Comparison of ENCODE assay signal across 13 cellular contexts in the genomic region with DNA sequence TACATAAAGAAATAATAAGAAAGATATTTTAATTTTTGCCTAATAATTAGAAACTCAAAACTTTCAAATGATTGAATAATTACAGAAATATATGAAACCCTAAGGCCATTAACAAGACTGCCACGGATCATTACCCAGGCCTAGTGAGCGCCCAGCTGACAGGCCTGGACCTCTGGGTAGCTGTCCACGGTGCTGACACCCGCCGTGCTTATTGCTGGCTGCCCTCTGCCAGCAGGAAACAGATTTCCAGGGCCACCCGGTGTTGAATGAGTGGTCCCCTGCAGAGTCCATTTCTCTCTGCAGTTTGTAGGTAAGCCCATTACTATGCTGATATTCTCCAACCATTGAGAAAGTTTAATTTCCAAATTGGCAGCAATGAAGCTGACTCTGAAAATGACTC.
A peak's percentile ranks its signal among the peaks of the same experiment; 100 is the strongest.
DNase-seq lines count a peak whose midpoint lies in the region; TF ChIP-seq lines count a peak whose summit lies in the region.
"Had no signal": no experiment of that assay in that cellular context is flagged by ENCODE, and none has a peak within 500 bp of the region (broad histone marks: within the 10 kb centered on the region; RNA-seq: fewer than 3 reads in every experiment).

No MANE protein-coding gene starts in this region.

- no peaks in the 10 kb centered on the region for H3K36me3 Mint-ChIP-seq in endodermal cell (ENCODE audit: low read depth)

- H2BK5ac ChIP-seq in neuronal stem cell (ENCODE audit: low read length), result no peak overlapping the region

- H3K18ac ChIP-seq in neuronal stem cell (ENCODE audit: low read length), result no peak overlapping the region

- no peak overlapping the region for H3K4me3 ChIP-seq in NB4 (ENCODE audit: low read depth, low read length)
- no peak overlapping the region for H3K4me3 ChIP-seq in endodermal cell (ENCODE audit: low read length)
- H3K4me3 ChIP-seq in neuronal stem cell (ENCODE audit: low read length in 2 of 2), result no peak overlapping the region
- H3K4me3 ChIP-seq: lung, Peyer's patch had no signal

- peaks cover 91% of the 10 kb centered on the region for H3K27me3 ChIP-seq in endodermal cell (ENCODE audit: control insufficient read depth, insufficient read depth, low read length, poor library complexity, severe bottlenecking)
- H3K27me3 ChIP-seq in neuronal stem cell (ENCODE audit: control insufficient read depth in 3 of 3, insufficient read depth in 3 of 3, low read depth in 1 of 3, low read length in 3 of 3), result no peaks in the 10 kb centered on the region
- H3K27me3 ChIP-seq: Peyer's patch had no signal

- 6 to 12% methylated on average over 6 of the region's 6 CpGs for WGBS in endodermal cell (ENCODE audit: insufficient coverage in 1 of 2, insufficient read length in 1 of 2), 2 experiments
- WGBS in neuronal stem cell (ENCODE audit: extremely low coverage in 2 of 2, insufficient read length in 2 of 2, insufficient replicate concordance in 1 of 2), 2 donors, result no CpG with 5 or more reads among the region's 6 CpGs

- H4K8ac ChIP-seq in neuronal stem cell (ENCODE audit: low read depth, low read length), result no peak overlapping the region

- no peak for TF ChIP-seq POLR2A in NB4 (IDR thresholded peaks at IDR 0.05; ENCODE audit: extremely low read depth, insufficient read length)

- no peak overlapping the region for H3K4me3 Mint-ChIP-seq in endodermal cell
- H3K4me3 Mint-ChIP-seq: activated T-cell treated with anti-CD3 and anti-CD28 coated beads, Interleukin-2, amount 50 U/mL, for 72 hours; effector memory CD8-positive, alpha-beta T cell had no signal

- no peak overlapping the region for H3K4me2 ChIP-seq in neuronal stem cell (ENCODE audit: insufficient read depth, low read length, poor library complexity, severe bottlenecking)
- H3K4me2 ChIP-seq: KMS-11 had no signal

- H3K36me3 ChIP-seq in endodermal cell (ENCODE audit: control insufficient read depth, insufficient read depth, low read length) (no peaks in the 10 kb centered on the region), neuronal stem cell (replicated peaks in 1 of 2; ENCODE audit: control insufficient read depth in 2 of 2, insufficient read depth in 2 of 2, low read length in 2 of 2) (no peaks in the 10 kb centered on the region)
- H3K36me3 ChIP-seq: Peyer's patch had no signal

- no peak overlapping the region for H2AK5ac ChIP-seq in neuronal stem cell (ENCODE audit: low read depth, low read length)

- no peak overlapping the region for H3K27ac Mint-ChIP-seq in endodermal cell
- H3K27ac Mint-ChIP-seq: activated T-cell treated with anti-CD3 and anti-CD28 coated beads, Interleukin-2, amount 50 U/mL, for 72 hours; effector memory CD8-positive, alpha-beta T cell had no signal

- H3K9ac ChIP-seq in endodermal cell (ENCODE audit: extremely low read depth, low read length, poor library complexity, severe bottlenecking) (no peak overlapping the region), neuronal stem cell (ENCODE audit: low read depth, low read length, poor library complexity) (no peak overlapping the region)
- H3K9ac ChIP-seq: KMS-11 had no signal

- H3K4me1 ChIP-seq in endodermal cell (ENCODE audit: control insufficient read depth, insufficient read depth, low read length) (no peaks in the 10 kb centered on the region), neuronal stem cell (ENCODE audit: control insufficient read depth in 2 of 2, insufficient read depth in 1 of 2, low read depth in 1 of 2, low read length in 2 of 2) (no peaks in the 10 kb centered on the region)
- H3K4me1 ChIP-seq: Peyer's patch had no signal

- H3K27ac ChIP-seq in endodermal cell (ENCODE audit: low read depth, low read length) (no peak overlapping the region), neuronal stem cell (replicated peaks; ENCODE audit: low read length) (no peak overlapping the region)
- H3K27ac ChIP-seq: KMS-11, Peyer's patch had no signal

- H3K4me1 Mint-ChIP-seq in endodermal cell, result no peaks in the 10 kb centered on the region

- no peak overlapping the region for H3K14ac ChIP-seq in neuronal stem cell (ENCODE audit: low read length)

- no peak overlapping the region for H3K23ac ChIP-seq in neuronal stem cell (ENCODE audit: low read depth, low read length, poor library complexity)

- H2BK12ac ChIP-seq in neuronal stem cell (ENCODE audit: low read length), result no peak overlapping the region

- H2AFZ ChIP-seq in neuronal stem cell (ENCODE audit: low read length), result no peak overlapping the region

- H2BK120ac ChIP-seq in neuronal stem cell (ENCODE audit: low read depth, low read length), result no peak overlapping the region

- no peaks in the 10 kb centered on the region for H3K79me1 ChIP-seq in neuronal stem cell (ENCODE audit: low read depth, low read length)

- no peak overlapping the region for H4K91ac ChIP-seq in neuronal stem cell (ENCODE audit: low read depth, low read length, poor library complexity)

- TF ChIP-seq CTCF in NB4 (IDR thresholded peaks at IDR 0.05; ENCODE audit: low read depth, low read length) (no peak), endodermal cell (conservative IDR thresholded peaks at IDR 0.05) (no peak)

- H3K27me3 Mint-ChIP-seq in endodermal cell (ENCODE audit: insufficient read depth), result peaks cover 69% of the 10 kb centered on the region

- no peak overlapping the region for H2BK15ac ChIP-seq in neuronal stem cell (ENCODE audit: low read length)

- DNase-seq in activated CD4-positive, alpha-beta T cell treated with anti-CD3 and anti-CD28 coated beads for 48 hours, result peak; percentile 17
- DNase-seq in activated CD4-positive, alpha-beta T cell treated with anti-CD3 and anti-CD28 coated beads for 4 hours, result no peak
- DNase-seq in NB4 (ENCODE audit: low read depth), result peak; percentile 18
- peak; percentile 90 for DNase-seq in endodermal cell
- DNase-seq in neuronal stem cell (ENCODE audit: low spot score), result peak; percentile 48
- no peak for DNase-seq in SKM-1 (lab: John Stamatoyannopoulos, UW; ENCODE audit: unreplicated experiment)
- DNase-seq in activated T-cell treated with anti-CD3 and anti-CD28 coated beads, Interleukin-2, amount 50 U/mL, for 1 hour, result no peak
- no peak for DNase-seq in DMS53 (lab: John Stamatoyannopoulos, UW)
- DNase-seq: activated T-cell treated with anti-CD3 and anti-CD28 coated beads, Interleukin-2, amount 50 U/mL, for 72 hours; effector memory CD8-positive, alpha-beta T cell; Peyer's patch had no signal

- H3K4ac ChIP-seq in neuronal stem cell (ENCODE audit: low read length), result no peak overlapping the region

- H3K9me3 ChIP-seq in endodermal cell (ENCODE audit: control insufficient read depth, low read length) (peaks cover 4% of the 10 kb centered on the region), neuronal stem cell (replicated peaks in 1 of 2; ENCODE audit: control insufficient read depth in 2 of 2, insufficient read depth in 1 of 2, low read depth in 1 of 2, low read length in 2 of 2) (no peaks in the 10 kb centered on the region)
- H3K9me3 ChIP-seq: Peyer's patch had no signal

- no peaks in the 10 kb centered on the region for H3K9me3 Mint-ChIP-seq in endodermal cell
- H3K9me3 Mint-ChIP-seq: effector memory CD8-positive, alpha-beta T cell had no signal

Comparison
In these comparisons a context has a peak if more than half of its experiments do, and no peak if none do; other contexts are left out.
1. DNase-seq: peak in activated CD4-positive, alpha-beta T cell treated with anti-CD3 and anti-CD28 coated beads for 48 hours (single experiment), NB4 (single experiment), endodermal cell (single experiment) and neuronal stem cell (single experiment); none in activated CD4-positive, alpha-beta T cell treated with anti-CD3 and anti-CD28 coated beads for 4 hours (0 of 2), SKM-1 (single experiment), activated T-cell treated with anti-CD3 and anti-CD28 coated beads, Interleukin-2, amount 50 U/mL, for 1 hour (single experiment) and DMS53 (single experiment).